In the genomic region with DNA sequence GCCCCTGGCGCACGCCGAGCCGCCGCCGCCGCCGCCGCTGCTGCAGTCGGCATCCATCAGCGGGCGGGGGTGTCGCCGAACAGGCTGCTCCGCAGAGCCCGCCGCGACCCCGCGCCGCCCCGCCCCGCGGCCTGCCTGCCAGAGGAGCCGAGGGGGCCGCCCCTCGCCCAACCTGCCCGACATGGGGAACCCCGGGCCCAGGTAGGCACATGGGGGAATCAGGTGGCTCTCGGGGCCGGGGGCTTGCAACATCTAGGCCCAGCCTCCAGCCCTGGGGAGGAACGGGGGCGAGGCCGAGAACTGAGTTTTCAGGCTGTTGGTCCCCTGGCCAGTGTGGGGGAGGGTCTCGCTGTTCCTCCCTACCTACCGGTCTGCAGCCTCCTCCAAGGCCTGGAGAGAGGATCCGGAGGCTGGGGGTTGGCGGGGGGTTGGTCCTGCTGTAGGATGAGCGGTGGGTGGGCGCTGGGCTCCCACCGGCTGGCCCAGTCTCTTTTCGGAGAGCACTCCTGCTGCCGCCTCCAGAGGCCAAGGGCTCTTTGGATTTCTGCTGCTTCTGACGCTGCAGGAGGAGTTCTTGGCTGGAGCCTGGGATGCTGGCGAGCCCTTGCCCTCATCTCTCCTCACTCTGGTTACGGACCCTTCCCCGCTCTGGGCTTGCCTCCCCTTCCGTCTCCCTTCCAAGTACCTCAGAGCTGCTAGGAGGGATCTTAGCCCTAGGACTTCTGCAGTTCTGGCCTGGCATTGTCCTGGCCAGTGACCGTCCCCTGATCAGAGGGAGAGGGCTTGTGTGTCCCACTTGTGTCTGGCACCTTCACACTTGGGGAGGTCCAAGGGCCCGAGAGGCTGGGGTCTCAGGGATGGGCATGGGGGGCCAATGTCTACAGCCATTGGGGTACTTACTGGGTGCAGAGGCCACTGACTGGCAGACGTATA, we compare ENCODE assay signal across 8 cellular contexts. TPM values are rescaled to one million over a fixed set of nuclear protein-coding genes. Genes with fewer than 3 reads are reported as not detected.
DNase-seq lines count a peak whose midpoint lies in the region; ATAC-seq and TF ChIP-seq lines count a peak whose summit lies in the region.

Gene EPB41L1, plus strand, starts transcription at position 45 of the 933 bp plus-strand sequence. CDS start 19,038 bp downstream, outside the sequence.

- H3K27ac ChIP-seq in AG04450 (ENCODE audit: low read depth, low read length) = no peak within 1 kb of the TSS
- peak within 1 kb of the TSS in 3 of 4 donors; percentile 15 to 68 (median 53) for H3K27ac ChIP-seq in body of pancreas
- H3K27ac ChIP-seq in skeletal muscle tissue (ENCODE audit: low read depth, low read length) = peak within 1 kb of the TSS; percentile 54

- H3K4me3 ChIP-seq in AG04450 (ENCODE audit: low read depth, low read length) (peak within 1 kb of the TSS; percentile 84), body of pancreas (peak within 1 kb of the TSS in 1 of 2 donors; percentile 11), skeletal muscle tissue (ENCODE audit: low read length in 3 of 3) (peak within 1 kb of the TSS; percentile 67 to 73 (median 68))

- peaks cover 0 to 18% (median 7%) of the 10 kb centered on the region in 3 donors for H3K27me3 Mint-ChIP-seq in immature natural killer cell (ENCODE audit: low read depth in 3 of 3)

- H3K4me3 Mint-ChIP-seq in immature natural killer cell = peak within 1 kb of the TSS; percentile 27 to 81 (median 69)

- H3K36me3 Mint-ChIP-seq in immature natural killer cell = peaks cover 0 to 3% (median 0%) of the 10 kb centered on the region in 3 donors

- H3K4me1 Mint-ChIP-seq in immature natural killer cell = peaks cover 0 to 4% of the 10 kb centered on the region in 2 donors

- no peak for TF ChIP-seq POLR2A in body of pancreas (IDR thresholded peaks at IDR 0.05)

- CTCF ChIA-PET in AG04450 (lab: Charles Lee) = interaction anchor here (1.1 to 5.9 kb wide), 5 partner anchors 13 to 163 kb away, joined by 3 to 108 read pairs (median 9); no protein-coding TSS in a partner anchor
- CTCF ChIA-PET in HEK293T (lab: Yijun Ruan, JAX) = interaction anchor here (1.3 to 2.1 kb wide), 3 partner anchors 44 to 162 kb away, joined by 3 to 18 read pairs (median 4); no protein-coding TSS in a partner anchor

- H3K9me3 ChIP-seq in AG04450 (ENCODE audit: control insufficient read depth, insufficient read depth, low read length) (no peaks in the 10 kb centered on the region), body of pancreas (no peaks in the 10 kb centered on the region), skeletal muscle tissue (ENCODE audit: control insufficient read depth in 3 of 3, low read length in 3 of 3) (no peaks in the 10 kb centered on the region)

- no peak for ATAC-seq in body of pancreas
- no peak for ATAC-seq in GM19463 (IDR thresholded peaks at IDR 0.05; ENCODE audit: unreplicated experiment)
- no peak for ATAC-seq in HG02884 (IDR thresholded peaks at IDR 0.05; ENCODE audit: unreplicated experiment)
- ATAC-seq in HG02763 (IDR thresholded peaks at IDR 0.05; ENCODE audit: unreplicated experiment) = no peak

- H3K27me3 ChIP-seq in AG04450 (ENCODE audit: control insufficient read depth, insufficient read depth, low read length) = no peaks in the 10 kb centered on the region
- no peaks in the 10 kb centered on the region for H3K27me3 ChIP-seq in body of pancreas
- H3K27me3 ChIP-seq in skeletal muscle tissue (ENCODE audit: control insufficient read depth in 3 of 3, insufficient read depth in 3 of 3, low read length in 3 of 3) = no peaks in the 10 kb centered on the region

- POLR2A ChIA-PET in AG04450 (lab: Yijun Ruan, JAX) (no interaction called here), HEK293T (lab: Yijun Ruan, JAX) (no interaction called here)

- peak within 1 kb of the TSS; percentile 69 to 75 (median 72) for H3K9ac ChIP-seq in skeletal muscle tissue (ENCODE audit: low read depth in 1 of 3, low read length in 3 of 3)

- intact Hi-C loops in body of pancreas (cut with DNase I) = no loop called here

- no peaks in the 10 kb centered on the region for H3K36me3 ChIP-seq in body of pancreas (replicated peaks in 1 of 2; ENCODE audit: insufficient read depth in 1 of 2, low read depth in 2 of 2)
- H3K36me3 ChIP-seq in skeletal muscle tissue (ENCODE audit: control insufficient read depth in 3 of 3, insufficient read depth in 3 of 3, low read length in 3 of 3) = no peaks in the 10 kb centered on the region

- H3K9me3 Mint-ChIP-seq in immature natural killer cell = peaks cover 0 to 2% (median 0%) of the 10 kb centered on the region in 6 donors

- H3K27ac Mint-ChIP-seq in immature natural killer cell = no peak within 1 kb of the TSS

- no peak for DNase-seq in AG04450 (ENCODE audit: low read depth, low spot score)
- peak; percentile 30 for DNase-seq in HEK293T (ENCODE audit: extremely low spot score)
- no peak for DNase-seq in body of pancreas
- no peak for DNase-seq in immature natural killer cell

- whole genome bisulfite sequencing in body of pancreas, 2 donors = 17 to 45% methylated on average over 12 to 48 of the region's 51 CpGs

- TF ChIP-seq CTCF in AG04450 (IDR thresholded peaks at IDR 0.05; ENCODE audit: low read depth, low read length) = no peak
- TF ChIP-seq CTCF in body of pancreas (IDR thresholded peaks at IDR 0.05) = no peak

- H3K4me1 ChIP-seq in body of pancreas = peaks cover 43% of the 10 kb centered on the region
- peaks cover 31 to 37% (median 36%) of the 10 kb centered on the region in 3 donors for H3K4me1 ChIP-seq in skeletal muscle tissue (ENCODE audit: control insufficient read depth in 3 of 3, insufficient read depth in 3 of 3, low read length in 3 of 3)

TF ChIP-seq in HEK293T, 16 proteins besides CTCF, POLR2A, EP300 and RAD21:
- TF ChIP-seq L3MBTL2 (conservative IDR thresholded peaks at IDR 0.05) = no peak
- TF ChIP-seq ELF4 (IDR thresholded peaks at IDR 0.05) = no peak
- no peak for TF ChIP-seq ZNF384 (IDR thresholded peaks at IDR 0.05)
- TF ChIP-seq LEF1 (IDR thresholded peaks at IDR 0.05; ENCODE audit: borderline replicate concordance) = no peak
- no peak for TF ChIP-seq SP1 (IDR thresholded peaks at IDR 0.05)
- TF ChIP-seq BHLHE40 (IDR thresholded peaks at IDR 0.05; ENCODE audit: borderline replicate concordance) = no peak
- TF ChIP-seq SUZ12 (IDR thresholded peaks at IDR 0.05) = no peak
- TF ChIP-seq ARNT (IDR thresholded peaks at IDR 0.05) = no peak

RNA-seq across cellular contexts. Expression of gene EPB41L1, which starts in this region (rescaled TPM):
- polyA plus RNA-seq in AG04450 (2011; rRNA removed) (17.8 and 23.6 TPM in 2 replicates), immature natural killer cell (not detected)
- 17.9 and 18.9 TPM in 2 replicates for polyA minus RNA-seq in AG04450 (2011; rRNA and poly(A)+ RNA removed)
- total RNA-seq in body of pancreas (10 to 100 TPM; 22.8 to 53.4 TPM), skeletal muscle tissue (10.4 TPM)

Comparison
In these comparisons a context has a peak if more than half of its experiments do, and no peak if none do; other contexts are left out.
1. RNA of gene EPB41L1 (polyA plus RNA-seq): 17.8 to 23.6 TPM in AG04450; not detected in immature natural killer cell; every median in the first group is over 10 times any median in the second.